11 cellular contexts compared by ENCODE assay signal in genomic region chr1:243286409-243287127, GRCh38. TPM values are rescaled to one million over a fixed set of nuclear protein-coding genes. Genes with fewer than 3 reads are reported as not detected.
DNase-seq lines count a peak whose midpoint lies in the region; ATAC-seq and TF ChIP-seq lines count a peak whose summit lies in the region.
"Had no signal": no experiment of that assay in that cellular context is flagged by ENCODE, and none has a peak within 500 bp of the region (broad histone marks: within the 10 kb centered on the region; RNA-seq: fewer than 3 reads in every experiment).

No MANE protein-coding gene starts in this region.

- peaks cover 0 to 78% (median 11%) of the 10 kb centered on the region in 6 donors for H3K36me3 ChIP-seq in spleen
- no peaks in the 10 kb centered on the region for H3K36me3 ChIP-seq in HAP-1 (replicated peaks)

- POLR2A ChIA-PET in activated CD4-positive, alpha-beta T cell treated with anti-CD3 and anti-CD28 coated beads for 36 hours (lab: Charles Lee): no interaction called here

- ATAC-seq in activated CD4-positive, alpha-beta T cell treated with anti-CD3 and anti-CD28 coated beads for 36 hours: no peak
- ATAC-seq: A549 had no signal

- H3K27me3 Mint-ChIP-seq in activated CD4-positive, alpha-beta T cell treated with anti-CD3 and anti-CD28 coated beads for 36 hours: no peaks in the 10 kb centered on the region

- H3K36me3 Mint-ChIP-seq in activated CD4-positive, alpha-beta T cell treated with anti-CD3 and anti-CD28 coated beads for 36 hours (ENCODE audit: low read depth): peaks cover 69% of the 10 kb centered on the region

- H3K27ac ChIP-seq in spleen: peak overlapping the region in 7 of 8 donors; percentile 56 to 86 (median 80)
- H3K27ac ChIP-seq: vagina had no signal

- CTCF ChIA-PET in activated CD4-positive, alpha-beta T cell treated with anti-CD3 and anti-CD28 coated beads for 36 hours (lab: Charles Lee): interaction anchor here (1.1 kb wide), 1 partner anchor 33 kb away, joined by 3 read pairs; no protein-coding TSS in a partner anchor

- no peak for TF ChIP-seq CTCF in spleen (IDR thresholded peaks at IDR 0.05 in 8 of 11, conservative IDR thresholded peaks at IDR 0.05 in 3 of 11)

- H3K9me3 ChIP-seq in spleen: peaks cover 0 to 12% (median 0%) of the 10 kb centered on the region in 8 donors
- H3K9me3 ChIP-seq in HAP-1: peaks cover 1% of the 10 kb centered on the region; the same call in 1 of the 2 replicates
- H3K9me3 ChIP-seq: A549, vagina had no signal

- H3K4me3 ChIP-seq in spleen: peak overlapping the region in 1 of 8 donors; percentile 30
- H3K4me3 ChIP-seq in HAP-1: no peak overlapping the region
- H3K4me3 ChIP-seq: A549, vagina had no signal

- H3K27me3 ChIP-seq in spleen (replicated peaks in 1 of 7) (no peaks in the 10 kb centered on the region), HAP-1 (ENCODE audit: low read depth) (no peaks in the 10 kb centered on the region)
- H3K27me3 ChIP-seq: vagina had no signal

- 41 to 54% (median 46%) methylated on average over 8 of the region's 8 CpGs for WGBS in spleen, 5 donors

- TF ChIP-seq POLR2A in spleen (IDR thresholded peaks at IDR 0.05): no peak

- peaks cover 2% of the 10 kb centered on the region for H3K9me3 Mint-ChIP-seq in activated CD4-positive, alpha-beta T cell treated with anti-CD3 and anti-CD28 coated beads for 36 hours (ENCODE audit: low read depth)

- peaks cover 34% of the 10 kb centered on the region for H3K4me1 Mint-ChIP-seq in activated CD4-positive, alpha-beta T cell treated with anti-CD3 and anti-CD28 coated beads for 36 hours

- in situ Hi-C loops in HAP-1 (cut with MboI; ENCODE audit: low sequenced_read_pairs): no loop called here

- DNase-seq in activated CD4-positive, alpha-beta T cell treated with anti-CD3 and anti-CD28 coated beads for 36 hours: no peak
- no peak for DNase-seq in activated CD4-positive, alpha-beta T cell treated with anti-CD3 and anti-CD28 coated beads for 4 hours
- DNase-seq in SKM-1 (lab: John Stamatoyannopoulos, UW; ENCODE audit: unreplicated experiment) (peak; percentile 62), fibroblast of peridontal ligament (ENCODE audit: extremely low read depth) (peak; percentile 66), spleen (no peak), ureter (ENCODE audit: low spot score) (no peak), HAP-1 (ENCODE audit: low spot score in 2 of 2) (no peak), AG20443 (ENCODE audit: low spot score) (no peak)
- DNase-seq: stimulated activated CD4-positive, alpha-beta T cell treated with anti-CD3 and anti-CD28 coated beads, Interleukin-15, amount 100 ng/mL, for 24 hours had no signal

- H3K4me1 ChIP-seq in spleen (peaks cover 17 to 50% (median 36%) of the 10 kb centered on the region in 6 donors), HAP-1 (no peaks in the 10 kb centered on the region)
- H3K4me1 ChIP-seq: vagina had no signal

- intact Hi-C loops in activated CD4-positive, alpha-beta T cell treated with anti-CD3 and anti-CD28 coated beads for 36 hours (cut with DNase I, micrococcal nuclease): loop anchor here (1.0 to 2.0 kb wide), 2 partner anchors 30 to 32 kb away; partner anchors contain the start of genes CEP170 (in 1 of the 2) and SDCCAG8 (in 1 of the 2)
- intact Hi-C loops in spleen (cut with DNase I; ENCODE audit: low total_unique reads): no loop called here

- H3K27ac Mint-ChIP-seq in activated CD4-positive, alpha-beta T cell treated with anti-CD3 and anti-CD28 coated beads for 36 hours: peak overlapping the region; percentile 26

- H3K4me3 Mint-ChIP-seq in activated CD4-positive, alpha-beta T cell treated with anti-CD3 and anti-CD28 coated beads for 36 hours: no peak overlapping the region

RNA-seq across cellular contexts. Expression of gene SDCCAG8, which starts 30.7 kb away (rescaled TPM):
- total RNA-seq in activated CD4-positive, alpha-beta T cell treated with anti-CD3 and anti-CD28 coated beads for 36 hours: 10 to 100 TPM; 26.4 to 26.5 TPM
- total RNA-seq in spleen: 10 to 100 TPM; 37.5 to 79.3 (median 55.1) TPM
- 10 to 100 TPM; 14.8 to 25.4 (median 18.9) TPM for polyA plus RNA-seq in spleen
- total RNA-seq in ureter: 54.1 TPM

RNA-seq across cellular contexts. Expression of gene CEP170, which starts 31.5 kb away (rescaled TPM):
- 10 to 100 TPM; 54.5 to 56.7 TPM for total RNA-seq in activated CD4-positive, alpha-beta T cell treated with anti-CD3 and anti-CD28 coated beads for 36 hours
- 10 to 100 TPM; 59.5 to 92.8 (median 81.7) TPM for total RNA-seq in spleen
- polyA plus RNA-seq in spleen: 10 to 100 TPM; 17.3 to 21.2 (median 18.0) TPM
- 40.8 TPM for total RNA-seq in ureter

Comparison
In these comparisons a context has a peak if more than half of its experiments do, and no peak if none do; other contexts are left out.
1. DNase-seq: peak in SKM-1 (single experiment) and fibroblast of peridontal ligament (single experiment); none in activated CD4-positive, alpha-beta T cell treated with anti-CD3 and anti-CD28 coated beads for 36 hours (single experiment), activated CD4-positive, alpha-beta T cell treated with anti-CD3 and anti-CD28 coated beads for 4 hours (0 of 2), spleen (single experiment), ureter (single experiment), HAP-1 (0 of 2) and AG20443 (single experiment).